In the genomic region with DNA sequence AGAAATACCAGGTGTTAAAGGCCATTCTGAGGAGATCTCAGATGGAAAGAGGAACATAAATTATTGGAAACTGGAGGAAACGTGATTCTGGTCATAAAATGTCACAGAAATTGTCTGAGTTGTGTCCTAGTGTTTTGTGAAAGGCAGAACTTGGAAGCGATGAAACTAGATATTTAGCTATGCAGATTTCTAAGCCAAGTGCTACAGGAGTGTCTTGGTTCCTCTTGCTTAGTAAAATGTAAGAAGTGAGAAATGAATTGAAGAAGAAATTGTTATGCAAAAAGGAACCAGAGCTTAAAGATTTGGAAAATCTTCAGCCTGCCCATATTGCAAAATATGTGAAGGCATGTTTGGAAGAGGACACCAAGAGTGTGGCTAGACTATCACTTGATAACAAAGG, we compare ENCODE assay signal across 20 cellular contexts. TPM values are rescaled to one million over a fixed set of nuclear protein-coding genes. Genes with fewer than 3 reads are reported as not detected.
"Had no signal": no experiment of that assay in that cellular context is flagged by ENCODE, and none has a peak within 500 bp of the region (broad histone marks: within the 10 kb centered on the region; RNA-seq: fewer than 3 reads in every experiment).

No MANE protein-coding gene starts in this region.

- H3K4me1 ChIP-seq: body of pancreas, left lung, prostate gland, spleen, thyroid gland had no signal

- ATAC-seq: body of pancreas; naive thymus-derived CD8-positive, alpha-beta T cell had no signal

- H3K4me3 Mint-ChIP-seq: activated CD4-positive, alpha-beta memory T cell treated with anti-CD3 and anti-CD28 coated beads for 36 hours; activated naive CD4-positive, alpha-beta T cell treated with anti-CD3 and anti-CD28 coated beads for 36 hours; activated naive CD8-positive, alpha-beta T cell treated with anti-CD3 and anti-CD28 coated beads, Interleukin-2, amount 50 U/mL, for 24 hours; activated T-cell treated with anti-CD3 and anti-CD28 coated beads, Interleukin-2, amount 50 U/mL, for 72 hours; immature natural killer cell; naive thymus-derived CD8-positive, alpha-beta T cell had no signal

- H3K9me3 ChIP-seq: body of pancreas, left lung, ovary, prostate gland, spleen, thyroid gland had no signal

- H3K4me3 ChIP-seq: body of pancreas, cardiac muscle cell, hepatocyte, left lung, lung, ovary, prostate gland, spleen, thyroid gland had no signal

- H3K4me2 ChIP-seq: hepatocyte had no signal

- DNase-seq: activated effector memory CD4-positive, alpha-beta T cell treated with Interleukin-2 at 50 U/mL for 16 hours; activated naive CD8-positive, alpha-beta T cell treated with anti-CD3 and anti-CD28 coated beads, Interleukin-2, amount 50 U/mL, for 24 hours; body of pancreas; cortex of kidney; immature natural killer cell; left lung; naive thymus-derived CD8-positive, alpha-beta T cell; ovary; spleen; stimulated activated CD4-positive, alpha-beta T cell treated with anti-CD3 and anti-CD28 coated beads, Interleukin-4, amount 100 ng/mL, for 1 hour; stimulated activated naive CD8-positive, alpha-beta T cell treated with anti-CD3 and anti-CD28 coated beads, Interleukin-15, Interleukin-2, amounts not matched to agents 100 U/mL and 50 U/mL, for 24 hours; T1000 had no signal

- H3K27ac Mint-ChIP-seq: activated CD4-positive, alpha-beta memory T cell treated with anti-CD3 and anti-CD28 coated beads for 36 hours; activated naive CD4-positive, alpha-beta T cell treated with anti-CD3 and anti-CD28 coated beads for 36 hours; activated naive CD8-positive, alpha-beta T cell treated with anti-CD3 and anti-CD28 coated beads, Interleukin-2, amount 50 U/mL, for 24 hours; activated T-cell treated with anti-CD3 and anti-CD28 coated beads, Interleukin-2, amount 50 U/mL, for 72 hours; immature natural killer cell; naive thymus-derived CD8-positive, alpha-beta T cell had no signal

- H2AFZ ChIP-seq: hepatocyte had no signal

- H3K79me2 ChIP-seq: hepatocyte had no signal

- H3K36me3 ChIP-seq: cardiac muscle cell, left lung, ovary, prostate gland, spleen, thyroid gland had no signal

- H3K36me3 Mint-ChIP-seq: activated CD4-positive, alpha-beta memory T cell treated with anti-CD3 and anti-CD28 coated beads for 36 hours; immature natural killer cell; naive thymus-derived CD8-positive, alpha-beta T cell had no signal

- H3K27ac ChIP-seq: body of pancreas, cardiac muscle cell, hepatocyte, ovary, prostate gland, thyroid gland had no signal

- H3K9me3 Mint-ChIP-seq: activated CD4-positive, alpha-beta memory T cell treated with anti-CD3 and anti-CD28 coated beads for 36 hours; activated naive CD4-positive, alpha-beta T cell treated with anti-CD3 and anti-CD28 coated beads for 36 hours; activated naive CD8-positive, alpha-beta T cell treated with anti-CD3 and anti-CD28 coated beads, Interleukin-2, amount 50 U/mL, for 24 hours; activated T-cell treated with anti-CD3 and anti-CD28 coated beads, Interleukin-2, amount 50 U/mL, for 72 hours; naive thymus-derived CD8-positive, alpha-beta T cell had no signal

- H3K4me1 Mint-ChIP-seq: immature natural killer cell; naive thymus-derived CD8-positive, alpha-beta T cell had no signal

- H3K27me3 ChIP-seq: body of pancreas, cardiac muscle cell, hepatocyte, ovary, thyroid gland had no signal

RNA-seq across cellular contexts. Expression of gene CDS1, which starts 9.6 kb away (rescaled TPM):
- polyA plus RNA-seq: immature natural killer cell had no signal
